1 cellular context compared by ENCODE assay signal in genomic region chr1:234957330-234958065, GRCh38.
TF ChIP-seq lines count a peak whose summit lies in the region.

No MANE protein-coding gene starts in this region.

TF ChIP-seq in HepG2, 621 proteins besides CTCF, POLR2A, EP300 and RAD21 (continued from another document and continues in another):
- 0 out of 2 replicates have a peak, but pooled peaks have one; percentile 38 for TF ChIP-seq AKNA (CRISPR knock-in tag; IDR thresholded peaks at IDR 0.05; ENCODE audit: borderline replicate concordance)
- peak; percentile 72 for TF ChIP-seq POLR2AphosphoS5 (IDR thresholded peaks at IDR 0.05; ENCODE audit: low read depth, low read length)
- no peak for TF ChIP-seq BCL3 (CRISPR knock-in tag; IDR thresholded peaks at IDR 0.05)
- peak; percentile 61; the same call in 1 of the 2 replicates for TF ChIP-seq ZSCAN9 (CRISPR knock-in tag; IDR thresholded peaks at IDR 0.05; ENCODE audit: borderline replicate concordance)
- TF ChIP-seq RERE (CRISPR knock-in tag; IDR thresholded peaks at IDR 0.05; ENCODE audit: low read depth), result peak; percentile 76
- peak; percentile 48 for TF ChIP-seq POGZ (CRISPR knock-in tag; IDR thresholded peaks at IDR 0.05)
- 0 out of 2 replicates have a peak, but pooled peaks have one; percentile 64 for TF ChIP-seq ARID3A (IDR thresholded peaks at IDR 0.05; ENCODE audit: low read depth, low read length)
- TF ChIP-seq SMC3 (IDR thresholded peaks at IDR 0.05; ENCODE audit: low read length), result peak; percentile 48
- no peak for TF ChIP-seq REXO4 (CRISPR knock-in tag; IDR thresholded peaks at IDR 0.05; ENCODE audit: borderline replicate concordance)
- peak; percentile 50 for TF ChIP-seq AGO1 (IDR thresholded peaks at IDR 0.05; ENCODE audit: low read depth, low read length, poor library complexity, severe bottlenecking)
- TF ChIP-seq ZNF432 (CRISPR knock-in tag; IDR thresholded peaks at IDR 0.05; ENCODE audit: borderline replicate concordance), result no peak
- peak; percentile 46; the same call in 1 of the 2 replicates for TF ChIP-seq GMEB1 (CRISPR knock-in tag; IDR thresholded peaks at IDR 0.05; ENCODE audit: borderline replicate concordance)
- 0 out of 2 replicates have a peak, but pooled peaks have one; percentile 26 for TF ChIP-seq ZBTB43 (CRISPR knock-in tag; conservative IDR thresholded peaks at IDR 0.05)
- peak; percentile 61; the same call in 1 of the 2 replicates for TF ChIP-seq GLMP (CRISPR knock-in tag; IDR thresholded peaks at IDR 0.05; ENCODE audit: borderline replicate concordance)
- no peak for TF ChIP-seq FOXC1 (CRISPR knock-in tag; IDR thresholded peaks at IDR 0.05; ENCODE audit: borderline replicate concordance)
- TF ChIP-seq ZNF367 (CRISPR knock-in tag; IDR thresholded peaks at IDR 0.05; ENCODE audit: borderline replicate concordance), result no peak
- peak; percentile 87 for TF ChIP-seq ZNF350 (CRISPR knock-in tag; IDR thresholded peaks at IDR 0.05; ENCODE audit: borderline replicate concordance, low read depth)
- no peak for TF ChIP-seq SMARCC2 (IDR thresholded peaks at IDR 0.05)
- no peak for TF ChIP-seq ZEB1 (IDR thresholded peaks at IDR 0.05; ENCODE audit: insufficient replicate concordance, low read depth)
- TF ChIP-seq PHF5A (CRISPR knock-in tag; IDR thresholded peaks at IDR 0.05; ENCODE audit: low read depth, unreplicated experiment), result no peak
- TF ChIP-seq MLX (CRISPR knock-in tag; IDR thresholded peaks at IDR 0.05), result peak; percentile 90
- 0 out of 2 replicates have a peak, but pooled peaks have one; percentile 42 for TF ChIP-seq ZFP36L1 (CRISPR knock-in tag; IDR thresholded peaks at IDR 0.05)
- TF ChIP-seq TSC22D2 (CRISPR knock-in tag; IDR thresholded peaks at IDR 0.05; ENCODE audit: borderline replicate concordance), result 0 out of 2 replicates have a peak, but pooled peaks have one; percentile 52
- no peak for TF ChIP-seq ZUFSP (CRISPR knock-in tag; IDR thresholded peaks at IDR 0.05; ENCODE audit: borderline replicate concordance)
- peak; percentile 91 for TF ChIP-seq ZBTB34 (CRISPR knock-in tag; IDR thresholded peaks at IDR 0.05)
- no peak; the same call in 1 of the 2 replicates for TF ChIP-seq ZNF333 (CRISPR knock-in tag; IDR thresholded peaks at IDR 0.05; ENCODE audit: borderline replicate concordance)
- TF ChIP-seq ZNF562 (CRISPR knock-in tag; IDR thresholded peaks at IDR 0.05; ENCODE audit: borderline replicate concordance), result no peak
- no peak for TF ChIP-seq SCMH1 (CRISPR knock-in tag; IDR thresholded peaks at IDR 0.05; ENCODE audit: borderline replicate concordance)
- TF ChIP-seq NKX3-1 (CRISPR knock-in tag; IDR thresholded peaks at IDR 0.05), result peak; percentile 80
